In genomic region chr3:99875925-99876781, GRCh38 we compare ENCODE assay signal across 9 cellular contexts. TPM values are rescaled to one million over a fixed set of nuclear protein-coding genes. Genes with fewer than 3 reads are reported as not detected.
DNase-seq lines count a peak whose midpoint lies in the region; ATAC-seq lines count a peak whose summit lies in the region.
"Had no signal": no experiment of that assay in that cellular context is flagged by ENCODE, and none has a peak within 500 bp of the region (broad histone marks: within the 10 kb centered on the region; RNA-seq: fewer than 3 reads in every experiment).

No MANE protein-coding gene starts in this region.

- ATAC-seq in HG03097 (IDR thresholded peaks at IDR 0.05; ENCODE audit: low FRiP score, unreplicated experiment) (peak; percentile 67), esophagus mucosa (peak; percentile 97)
- peak; percentile 97 to 99 for ATAC-seq in activated T-cell treated with anti-CD3 and anti-CD28 coated beads, Interleukin-2, amount 50 U/mL, for 4 hours

- no peaks in the 10 kb centered on the region for H3K36me3 Mint-ChIP-seq in activated T-cell treated with anti-CD3 and anti-CD28 coated beads, Interleukin-2, amount 50 U/mL, for 4 hours (ENCODE audit: insufficient read depth)

- H3K9me3 Mint-ChIP-seq in activated T-cell treated with anti-CD3 and anti-CD28 coated beads, Interleukin-2, amount 50 U/mL, for 4 hours, result no peaks in the 10 kb centered on the region

- H3K36me3 ChIP-seq in muscle layer of colon (ENCODE audit: insufficient read depth, low read length), result no peaks in the 10 kb centered on the region

- H3K4me3 Mint-ChIP-seq in activated T-cell treated with anti-CD3 and anti-CD28 coated beads, Interleukin-2, amount 50 U/mL, for 4 hours, result peak overlapping the region; percentile 71

- no peaks in the 10 kb centered on the region for H3K27me3 ChIP-seq in muscle layer of colon (ENCODE audit: control insufficient read depth in 1 of 2, insufficient read depth in 2 of 2, low read length in 2 of 2)

- no peaks in the 10 kb centered on the region for H3K9me3 ChIP-seq in muscle layer of colon (ENCODE audit: low read length)

- H3K4me1 ChIP-seq in muscle layer of colon (ENCODE audit: insufficient read depth, low read length), result peaks cover 27% of the 10 kb centered on the region

- peak overlapping the region; percentile 86 for H3K27ac ChIP-seq in muscle layer of colon (ENCODE audit: low read depth, low read length)
- H3K27ac ChIP-seq: C4-2B had no signal

- peak overlapping the region; percentile 61 to 86 for H3K4me3 ChIP-seq in muscle layer of colon (ENCODE audit: low read depth in 1 of 2, low read length in 2 of 2)

- DNase-seq in NCI-H2171 treated with DMSO at 0.1 percent for 48 hours (lab: John Stamatoyannopoulos, UW) (peak; percentile 18), NCI-H2171 (lab: John Stamatoyannopoulos, UW) (no peak), NOMO-1 treated with dmso at 0.1 percent for 144 hours (lab: John Stamatoyannopoulos, UW; ENCODE audit: unreplicated experiment) (peak; percentile 58)
- DNase-seq in activated T-cell treated with anti-CD3 and anti-CD28 coated beads, Interleukin-2, amount 50 U/mL, for 4 hours, result peak; percentile 60
- peak; percentile 31 to 42 for DNase-seq in stimulated activated CD8-positive, alpha-beta memory T cell treated with anti-CD3 and anti-CD28 coated beads, Interleukin-4, amount 100 ng/mL, for 4 hours (ENCODE audit: low read depth in 2 of 2, low spot score in 1 of 2)

- no peaks in the 10 kb centered on the region for H3K27me3 Mint-ChIP-seq in activated T-cell treated with anti-CD3 and anti-CD28 coated beads, Interleukin-2, amount 50 U/mL, for 4 hours (ENCODE audit: low read depth)

- H3K4me1 Mint-ChIP-seq in activated T-cell treated with anti-CD3 and anti-CD28 coated beads, Interleukin-2, amount 50 U/mL, for 4 hours (ENCODE audit: low read depth), result peaks cover 22% of the 10 kb centered on the region

- H3K9ac ChIP-seq in muscle layer of colon (ENCODE audit: low read length), result peak overlapping the region; percentile 93

RNA-seq across cellular contexts. Expression of gene CMSS1, which starts 58.5 kb away (rescaled TPM):
- 100 to 1,000 TPM; 126 to 157 (median 136) TPM for total RNA-seq in activated T-cell treated with anti-CD3 and anti-CD28 coated beads, Interleukin-2, amount 50 U/mL, for 4 hours
- total RNA-seq in esophagus mucosa, result 24.5 TPM
